ENCODE assay signal across 8 cellular contexts in genomic region chr1:175193339-175193950, GRCh38. TPM values are rescaled to one million over a fixed set of nuclear protein-coding genes. Genes with fewer than 3 reads are reported as not detected.
DNase-seq lines count a peak whose midpoint lies in the region; ATAC-seq and TF ChIP-seq lines count a peak whose summit lies in the region.

No MANE protein-coding gene starts in this region.

- no TSS peak for BruUV-seq in Calu3 (replicated peaks; lab: Mats Ljungman, UMichigan)

- no peak for ATAC-seq in HG03565 (IDR thresholded peaks at IDR 0.05; ENCODE audit: unreplicated experiment)
- no peak for ATAC-seq in GM18907 (IDR thresholded peaks at IDR 0.05; ENCODE audit: unreplicated experiment)

- no peaks in the 10 kb centered on the region for H3K9me3 ChIP-seq in neutrophil

- peaks cover 52 to 61% of the 10 kb centered on the region in 2 experiments for H3K4me1 ChIP-seq in neutrophil (ENCODE audit: control insufficient read depth in 1 of 2, insufficient read depth in 1 of 2, low read depth in 1 of 2, low read length in 1 of 2)

- no peaks in the 10 kb centered on the region for H3K36me3 ChIP-seq in neutrophil

- H3K27ac Mint-ChIP-seq in Calu3 (ENCODE audit: unreplicated experiment), result peak overlapping the region; percentile 89

- H3K36me3 Mint-ChIP-seq in Calu3 (ENCODE audit: insufficient read depth, unreplicated experiment), result peaks cover 22% of the 10 kb centered on the region

- intact Hi-C loops in Calu3 (cut with micrococcal nuclease; ENCODE audit: unreplicated experiment), result loop anchor here (5.0 kb wide), 1 partner anchor 74 kb away; no protein-coding TSS in a partner anchor

- DNase-seq in Calu3 (no peak), RKO (ENCODE audit: low spot score) (peak; percentile 15), epithelial cell of esophagus (ENCODE audit: low read depth) (peak; percentile 29), NCI-H2029 treated with DMSO at 0.1 percent for 48 hours (lab: John Stamatoyannopoulos, UW) (no peak), putamen (ENCODE audit: low spot score) (no peak)

- H3K9me3 Mint-ChIP-seq in Calu3 (ENCODE audit: low read depth, unreplicated experiment), result no peaks in the 10 kb centered on the region

- no peak for TF ChIP-seq CTCF in Calu3 (IDR thresholded peaks at IDR 0.05; ENCODE audit: unreplicated experiment)
- TF ChIP-seq CTCF in epithelial cell of esophagus (IDR thresholded peaks at IDR 0.05; ENCODE audit: insufficient read depth, low read depth, low read length, missing control alignments), result no peak
- no peak for TF ChIP-seq CTCF in neutrophil (IDR thresholded peaks at IDR 0.05)

- no peaks in the 10 kb centered on the region for H3K27me3 Mint-ChIP-seq in Calu3 (ENCODE audit: unreplicated experiment)

- H3K27ac ChIP-seq in neutrophil, result peak overlapping the region; percentile 88

- H3K4me3 ChIP-seq in epithelial cell of esophagus (ENCODE audit: low read length) (no peak overlapping the region), neutrophil (ENCODE audit: low read depth in 1 of 2, low read length in 1 of 2) (peak overlapping the region; percentile 81 to 97)

- H3K4me3 Mint-ChIP-seq in Calu3 (ENCODE audit: low read depth, unreplicated experiment), result peak overlapping the region; percentile 86

- no peaks in the 10 kb centered on the region for H3K27me3 ChIP-seq in neutrophil

- H3K4me1 Mint-ChIP-seq in Calu3 (ENCODE audit: low read depth, unreplicated experiment), result peaks cover 54% of the 10 kb centered on the region

- CTCF ChIA-PET in Calu3 (lab: Charles Lee), result no interaction called here

RNA-seq across cellular contexts. Expression of gene KIAA0040, which starts 0.9 kb away (rescaled TPM):
- 24.3 and 33.4 TPM in 2 replicates for total RNA-seq in Calu3 (2022)

Comparison
In these comparisons a context has a peak if more than half of its experiments do, and no peak if none do; other contexts are left out.
1. DNase-seq: peak in RKO (single experiment) and epithelial cell of esophagus (single experiment); none in Calu3 (single experiment), NCI-H2029 treated with DMSO at 0.1 percent for 48 hours (single experiment) and putamen (single experiment).